ENCODE assay signal across 14 cellular contexts in the genomic region with DNA sequence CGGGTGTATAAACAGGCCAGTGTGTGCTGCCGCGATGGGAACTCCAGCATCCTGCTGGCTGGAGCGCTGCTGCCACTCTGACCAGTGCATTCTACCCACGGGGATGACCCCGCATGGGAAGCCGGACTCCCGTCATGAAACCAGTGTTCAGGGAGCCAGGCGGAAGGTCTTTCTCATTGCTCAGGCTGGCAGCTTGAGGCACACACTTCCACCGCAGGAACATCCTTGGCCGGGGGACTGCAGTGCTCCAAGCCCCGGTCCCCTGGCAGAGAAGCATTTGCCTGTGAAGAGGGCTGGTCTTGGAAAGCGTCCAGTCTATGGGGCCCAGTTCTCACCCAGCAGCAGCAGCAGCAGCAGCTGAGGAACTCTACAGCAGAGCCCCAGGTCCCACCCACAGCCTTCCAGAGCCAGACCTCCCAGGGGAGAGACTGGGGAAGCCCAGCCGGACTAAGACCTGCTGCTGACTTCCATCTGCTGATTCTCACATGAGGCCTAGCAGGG.
DNase-seq lines count a peak whose midpoint lies in the region; ATAC-seq and TF ChIP-seq lines count a peak whose summit lies in the region.
"Had no signal": no experiment of that assay in that cellular context is flagged by ENCODE, and none has a peak within 500 bp of the region (broad histone marks: within the 10 kb centered on the region; RNA-seq: fewer than 3 reads in every experiment).

No MANE protein-coding gene starts in this region.

- TF ChIP-seq CTCF in AG04449 (IDR thresholded peaks at IDR 0.05; ENCODE audit: insufficient read depth, low read length, missing control alignments) (no peak), brain microvascular endothelial cell (IDR thresholded peaks at IDR 0.05; ENCODE audit: low read depth, low read length, missing control alignments) (no peak)

- ATAC-seq in GM18873 (IDR thresholded peaks at IDR 0.05; ENCODE audit: low FRiP score, unreplicated experiment) = no peak
- ATAC-seq in activated naive CD8-positive, alpha-beta T cell treated with anti-CD3 and anti-CD28 coated beads, Interleukin-2, amount 50 U/mL, for 24 hours = no peak
- ATAC-seq in GM21737 (IDR thresholded peaks at IDR 0.05; ENCODE audit: unreplicated experiment) = no peak

- H3K27ac ChIP-seq in brain microvascular endothelial cell = no peak overlapping the region
- H3K27ac ChIP-seq: C4-2B, skin epidermis had no signal

- CTCF ChIA-PET in AG04449 (lab: Yijun Ruan, JAX) = interaction anchor here (1.0 kb wide), 1 partner anchor 25 kb away, joined by 3 read pairs; no protein-coding TSS in a partner anchor

- POLR2A ChIA-PET in AG04449 (lab: Yijun Ruan, JAX) = no interaction called here

- H3K27me3 ChIP-seq in brain microvascular endothelial cell (replicated peaks) = no peaks in the 10 kb centered on the region

- no peaks in the 10 kb centered on the region for H3K27me3 Mint-ChIP-seq in activated naive CD8-positive, alpha-beta T cell treated with anti-CD3 and anti-CD28 coated beads, Interleukin-2, amount 50 U/mL, for 24 hours
- H3K27me3 Mint-ChIP-seq: activated B cell treated with CpG ODN at 0.5 μM for 24 hours had no signal

- H3K9me3 Mint-ChIP-seq in activated naive CD8-positive, alpha-beta T cell treated with anti-CD3 and anti-CD28 coated beads, Interleukin-2, amount 50 U/mL, for 24 hours = peaks cover 12% of the 10 kb centered on the region

- in situ Hi-C loops in brain microvascular endothelial cell (cut with HindIII; ENCODE audit: low pct_ligation_motif_present, low sequenced_read_pairs) = no loop called here

- DNase-seq in AG04449 (ENCODE audit: low read depth, low spot score) (peak; percentile 56), NCI-H1092 (lab: John Stamatoyannopoulos, UW) (peak; percentile 70), brain microvascular endothelial cell (peak; percentile 51), midbrain (lab: John Stamatoyannopoulos, UW) (peak; percentile 7), AG08395 (ENCODE audit: low spot score) (no peak)
- no peak for DNase-seq in activated naive CD8-positive, alpha-beta T cell treated with anti-CD3 and anti-CD28 coated beads, Interleukin-2, amount 50 U/mL, for 24 hours
- DNase-seq: activated B cell treated with CpG ODN at 0.5 μM for 24 hours; mammary epithelial cell; NCI-H187 treated with DMSO at 0.1 percent for 48 hours; stimulated activated CD8-positive, alpha-beta memory T cell treated with anti-CD3 and anti-CD28 coated beads, Interleukin-4, amount 100 ng/mL, for 48 hours had no signal

- no peak overlapping the region for H3K27ac Mint-ChIP-seq in activated naive CD8-positive, alpha-beta T cell treated with anti-CD3 and anti-CD28 coated beads, Interleukin-2, amount 50 U/mL, for 24 hours
- H3K27ac Mint-ChIP-seq: activated B cell treated with CpG ODN at 0.5 μM for 24 hours had no signal

- H3K36me3 Mint-ChIP-seq in activated naive CD8-positive, alpha-beta T cell treated with anti-CD3 and anti-CD28 coated beads, Interleukin-2, amount 50 U/mL, for 24 hours (ENCODE audit: low read depth) = no peaks in the 10 kb centered on the region

- no peaks in the 10 kb centered on the region for H3K4me1 Mint-ChIP-seq in activated naive CD8-positive, alpha-beta T cell treated with anti-CD3 and anti-CD28 coated beads, Interleukin-2, amount 50 U/mL, for 24 hours
- H3K4me1 Mint-ChIP-seq: activated B cell treated with CpG ODN at 0.5 μM for 24 hours had no signal

- H3K4me3 ChIP-seq in AG04449 (ENCODE audit: low read depth, low read length) = no peak overlapping the region
- no peak overlapping the region for H3K4me3 ChIP-seq in brain microvascular endothelial cell (ENCODE audit: low read depth, low read length)
- H3K4me3 ChIP-seq: skin epidermis had no signal

- no peak overlapping the region for H3K4me3 Mint-ChIP-seq in activated naive CD8-positive, alpha-beta T cell treated with anti-CD3 and anti-CD28 coated beads, Interleukin-2, amount 50 U/mL, for 24 hours
- H3K4me3 Mint-ChIP-seq: activated B cell treated with CpG ODN at 0.5 μM for 24 hours had no signal

- H3K36me3 ChIP-seq in brain microvascular endothelial cell (replicated peaks) = no peaks in the 10 kb centered on the region

Comparison
In these comparisons a context has a peak if more than half of its experiments do, and no peak if none do; other contexts are left out.
1. DNase-seq: peak in AG04449 (single experiment), NCI-H1092 (single experiment), brain microvascular endothelial cell (single experiment) and midbrain (single experiment); none in AG08395 (single experiment) and activated naive CD8-positive, alpha-beta T cell treated with anti-CD3 and anti-CD28 coated beads, Interleukin-2, amount 50 U/mL, for 24 hours (single experiment).